ENCODE assay signal across 12 cellular contexts in genomic region chr10:132411561-132412253, GRCh38. TPM values are rescaled to one million over a fixed set of nuclear protein-coding genes. Genes with fewer than 3 reads are reported as not detected.
DNase-seq lines count a peak whose midpoint lies in the region; ATAC-seq and TF ChIP-seq lines count a peak whose summit lies in the region.
"Had no signal": no experiment of that assay in that cellular context is flagged by ENCODE, and none has a peak within 500 bp of the region (broad histone marks: within the 10 kb centered on the region; RNA-seq: fewer than 3 reads in every experiment).

No MANE protein-coding gene starts in this region.

- DNase-seq in AG08396 (ENCODE audit: low spot score) = peak; percentile 78
- DNase-seq in SK-N-DZ (ENCODE audit: low spot score) = peak; percentile 83
- DNase-seq in osteocyte (ENCODE audit: extremely low spot score, unreplicated experiment) = no peak
- no peak for DNase-seq in D341Med (ENCODE audit: low spot score)
- no peak for DNase-seq in T-helper 2 cell
- DNase-seq: activated CD8-positive, alpha-beta T cell treated with anti-CD3 and anti-CD28 coated beads, Interleukin-2, amount 10 ng/mL, durations not matched to agents 7 days and 5 days; CD8-positive, alpha-beta T cell; NCI-H446 treated with DMSO at 0.1 percent for 48 hours; stimulated activated CD4-positive, alpha-beta T cell treated with anti-CD3 and anti-CD28 coated beads, Interleukin-12 subunit alpha, Interleukin-12 subunit beta, amount 100 ng/mL, for 4 hours had no signal

- no peak overlapping the region for H3K4me3 Mint-ChIP-seq in osteocyte (ENCODE audit: unreplicated experiment)
- no peak overlapping the region for H3K4me3 Mint-ChIP-seq in stimulated activated memory B cell treated with anti-CD40 and anti-IgM and Interleukin-4, amounts not matched to agents 10 μg/mL and 1 μg/mL and 100 μg/mL, for 72 hours
- H3K4me3 Mint-ChIP-seq: activated CD8-positive, alpha-beta T cell treated with anti-CD3 and anti-CD28 coated beads, Interleukin-2, amount 10 ng/mL, durations not matched to agents 7 days and 5 days; CD8-positive, alpha-beta T cell had no signal

- H3K36me3 Mint-ChIP-seq in osteocyte (ENCODE audit: unreplicated experiment) = peaks cover 4% of the 10 kb centered on the region
- peaks cover 18% of the 10 kb centered on the region for H3K36me3 Mint-ChIP-seq in stimulated activated memory B cell treated with anti-CD40 and anti-IgM and Interleukin-4, amounts not matched to agents 10 μg/mL and 1 μg/mL and 100 μg/mL, for 72 hours

- peak overlapping the region; percentile 86 for H3K27ac Mint-ChIP-seq in osteocyte (ENCODE audit: unreplicated experiment)
- H3K27ac Mint-ChIP-seq in stimulated activated memory B cell treated with anti-CD40 and anti-IgM and Interleukin-4, amounts not matched to agents 10 μg/mL and 1 μg/mL and 100 μg/mL, for 72 hours = no peak overlapping the region
- H3K27ac Mint-ChIP-seq: activated CD8-positive, alpha-beta T cell treated with anti-CD3 and anti-CD28 coated beads, Interleukin-2, amount 10 ng/mL, durations not matched to agents 7 days and 5 days had no signal

- H3K36me3 ChIP-seq in gastroesophageal sphincter = no peaks in the 10 kb centered on the region

- TF ChIP-seq EP300 in gastroesophageal sphincter (IDR thresholded peaks at IDR 0.05) = no peak

- peak overlapping the region; percentile 24 to 94 (median 84) for H3K27ac ChIP-seq in gastroesophageal sphincter

- H3K4me1 ChIP-seq in gastroesophageal sphincter = peaks cover 0 to 97% (median 48%) of the 10 kb centered on the region in 3 donors

- ATAC-seq in gastroesophageal sphincter = peak; percentile 59
- no peak for ATAC-seq in stimulated activated memory B cell treated with anti-CD40 and anti-IgM and Interleukin-4, amounts not matched to agents 10 μg/mL and 1 μg/mL and 100 μg/mL, for 72 hours
- no peak for ATAC-seq in GM19035 (IDR thresholded peaks at IDR 0.05; ENCODE audit: unreplicated experiment)
- ATAC-seq: activated CD8-positive, alpha-beta T cell treated with anti-CD3 and anti-CD28 coated beads, Interleukin-2, amount 10 ng/mL, durations not matched to agents 7 days and 5 days; CD8-positive, alpha-beta T cell had no signal

- peak overlapping the region in 1 of 2 donors; percentile 20 for H3K4me3 ChIP-seq in gastroesophageal sphincter

- no peaks in the 10 kb centered on the region for H3K9me3 Mint-ChIP-seq in osteocyte (ENCODE audit: unreplicated experiment)
- H3K9me3 Mint-ChIP-seq in stimulated activated memory B cell treated with anti-CD40 and anti-IgM and Interleukin-4, amounts not matched to agents 10 μg/mL and 1 μg/mL and 100 μg/mL, for 72 hours = no peaks in the 10 kb centered on the region
- H3K9me3 Mint-ChIP-seq: CD8-positive, alpha-beta T cell had no signal

- TF ChIP-seq CTCF in gastroesophageal sphincter (IDR thresholded peaks at IDR 0.05) = peak in 1 of 4 experiments; percentile 8
- TF ChIP-seq CTCF in osteocyte (IDR thresholded peaks at IDR 0.05) = no peak

- WGBS in gastroesophageal sphincter (ENCODE audit: low coverage in 1 of 2), 2 donors = 10 to 13% methylated on average over 8 to 17 of the region's 23 CpGs

- no peaks in the 10 kb centered on the region for H3K27me3 ChIP-seq in gastroesophageal sphincter

- no peaks in the 10 kb centered on the region for H3K27me3 Mint-ChIP-seq in osteocyte (ENCODE audit: unreplicated experiment)
- H3K27me3 Mint-ChIP-seq in stimulated activated memory B cell treated with anti-CD40 and anti-IgM and Interleukin-4, amounts not matched to agents 10 μg/mL and 1 μg/mL and 100 μg/mL, for 72 hours = no peaks in the 10 kb centered on the region

- H3K9me3 ChIP-seq in gastroesophageal sphincter = no peaks in the 10 kb centered on the region

- TF ChIP-seq POLR2A in gastroesophageal sphincter (IDR thresholded peaks at IDR 0.05) = no peak

- H3K4me1 Mint-ChIP-seq in osteocyte (ENCODE audit: unreplicated experiment) = peaks cover 66% of the 10 kb centered on the region
- peaks cover 55% of the 10 kb centered on the region for H3K4me1 Mint-ChIP-seq in stimulated activated memory B cell treated with anti-CD40 and anti-IgM and Interleukin-4, amounts not matched to agents 10 μg/mL and 1 μg/mL and 100 μg/mL, for 72 hours

RNA-seq across cellular contexts. Expression of gene PWWP2B, which starts 14.7 kb away (rescaled TPM):
- 12.2 and 18.0 TPM in 2 replicates for polyA plus RNA-seq in SK-N-DZ (2014; cell fraction: cytosol; rRNA removed)
- 20.1 and 20.9 TPM in 2 replicates for polyA plus RNA-seq in SK-N-DZ (2014; cell fraction: nucleus; rRNA removed)
- total RNA-seq in gastroesophageal sphincter (10 to 100 TPM; 11.3 to 17.1 (median 14.8) TPM), osteocyte (12.9 and 14.6 TPM in 2 replicates)

Comparison
In these comparisons a context has a peak if more than half of its experiments do, and no peak if none do; other contexts are left out.
1. DNase-seq: peak in AG08396 (single experiment) and SK-N-DZ (single experiment); none in osteocyte (single experiment), D341Med (single experiment) and T-helper 2 cell (0 of 5).